In genomic region chr20:48945840-48946514, GRCh38 we compare ENCODE assay signal across 9 cellular contexts. TPM values are rescaled to one million over a fixed set of nuclear protein-coding genes. Genes with fewer than 3 reads are reported as not detected.
DNase-seq lines count a peak whose midpoint lies in the region; ATAC-seq and TF ChIP-seq lines count a peak whose summit lies in the region.
"Had no signal": no experiment of that assay in that cellular context is flagged by ENCODE, and none has a peak within 500 bp of the region (broad histone marks: within the 10 kb centered on the region; RNA-seq: fewer than 3 reads in every experiment).

No MANE protein-coding gene starts in this region.

- no peak overlapping the region for H3K27ac ChIP-seq in Panc1 (ENCODE audit: low read length)
- H3K27ac ChIP-seq in esophagus squamous epithelium = peak overlapping the region; percentile 36 to 72 (median 54)
- peak overlapping the region; percentile 71 for H3K27ac ChIP-seq in smooth muscle cell (ENCODE audit: low read depth)
- H3K27ac ChIP-seq: ascending aorta had no signal

- no peaks in the 10 kb centered on the region for H3F3A ChIP-seq in smooth muscle cell (ENCODE audit: low read depth)

- no peak for TF ChIP-seq POLR2A in esophagus squamous epithelium (IDR thresholded peaks at IDR 0.05)

- no peak for TF ChIP-seq CTCF in Panc1 (IDR thresholded peaks at IDR 0.05)
- no peak for TF ChIP-seq CTCF in esophagus squamous epithelium (IDR thresholded peaks at IDR 0.05)
- TF ChIP-seq CTCF in smooth muscle cell (IDR thresholded peaks at IDR 0.05; ENCODE audit: borderline replicate concordance, insufficient read depth, poor library complexity, severe bottlenecking) = no peak

- H4K20me1 ChIP-seq in smooth muscle cell (ENCODE audit: low read depth) = peaks cover 82% of the 10 kb centered on the region

- no peak overlapping the region for H3K9ac ChIP-seq in smooth muscle cell (ENCODE audit: low read depth)

- POLR2A ChIA-PET in Panc1 (lab: Charles Lee) = interaction anchor here (0.5 kb wide), 1 partner anchor 9 kb away, joined by 3 read pairs; no protein-coding TSS in a partner anchor

- H3K4me2 ChIP-seq in smooth muscle cell = no peak overlapping the region

- no peak overlapping the region for H2AFZ ChIP-seq in smooth muscle cell (ENCODE audit: low read depth)

- DNase-seq in ELR (ENCODE audit: low read depth) (peak; percentile 71), Panc1 (ENCODE audit: low read depth, low spot score) (peak; percentile 45), esophagus squamous epithelium (lab: John Stamatoyannopoulos, UW) (no peak), smooth muscle cell (lab: John Stamatoyannopoulos, UW; ENCODE audit: unreplicated experiment) (no peak), NCI-H526 treated with DMSO at 0.1 percent for 48 hours (lab: John Stamatoyannopoulos, UW) (no peak), NCI-H128 (lab: John Stamatoyannopoulos, UW; ENCODE audit: unreplicated experiment) (no peak)

- intact Hi-C loops in Panc1 (cut with micrococcal nuclease; ENCODE audit: unreplicated experiment) = no loop called here
- intact Hi-C loops in esophagus squamous epithelium (cut with DNase I) = no loop called here

- CTCF ChIA-PET in Panc1 (lab: Charles Lee) = no interaction called here

- H3K4me3 ChIP-seq in Panc1 (ENCODE audit: low read depth in 2 of 2, low read length in 2 of 2) (no peak overlapping the region), esophagus squamous epithelium (no peak overlapping the region), smooth muscle cell (no peak overlapping the region)
- H3K4me3 ChIP-seq: ascending aorta, skin epidermis had no signal

- 61 to 83% methylated on average over 4 to 6 of the region's 6 CpGs for WGBS in esophagus squamous epithelium, 2 donors
- WGBS in smooth muscle cell (ENCODE audit: low lambda C conversion rate) = 66% methylated on average over 6 of the region's 6 CpGs

- peak; percentile 90 for ATAC-seq in Panc1
- no peak for ATAC-seq in HG03135 (IDR thresholded peaks at IDR 0.05; ENCODE audit: unreplicated experiment)

- in situ Hi-C loops in Panc1 (cut with HindIII; ENCODE audit: low pct_unique_long_range_greater_than_20kb, low sequenced_read_pairs) = no loop called here

- H3K27me3 ChIP-seq in Panc1 (ENCODE audit: control insufficient read depth, insufficient read depth, low read length) (no peaks in the 10 kb centered on the region), esophagus squamous epithelium (no peaks in the 10 kb centered on the region), smooth muscle cell (ENCODE audit: low read depth) (no peaks in the 10 kb centered on the region)
- H3K27me3 ChIP-seq: ascending aorta had no signal

- peaks cover 2% of the 10 kb centered on the region; the same call in 1 of the 2 replicates for H3K36me3 ChIP-seq in Panc1 (ENCODE audit: control insufficient read depth, insufficient read depth, low read length)
- peaks cover 0 to 97% (median 9%) of the 10 kb centered on the region in 3 donors for H3K36me3 ChIP-seq in esophagus squamous epithelium
- peaks cover 8% of the 10 kb centered on the region for H3K36me3 ChIP-seq in smooth muscle cell (ENCODE audit: low read depth)

- BruUV-seq in Panc1 (replicated peaks; lab: Mats Ljungman, UMichigan) = no TSS peak

- H3K9me3 ChIP-seq in Panc1 (ENCODE audit: control insufficient read depth, insufficient read depth, low read depth, low read length) (no peaks in the 10 kb centered on the region), esophagus squamous epithelium (no peaks in the 10 kb centered on the region), smooth muscle cell (replicated peaks; ENCODE audit: low read depth) (no peaks in the 10 kb centered on the region)
- H3K9me3 ChIP-seq: ascending aorta had no signal

- peaks cover 18% of the 10 kb centered on the region for H3K79me2 ChIP-seq in smooth muscle cell (ENCODE audit: low read depth)

- H3K4me1 ChIP-seq in Panc1 (ENCODE audit: control insufficient read depth, insufficient read depth, low read length) (peaks cover 11% of the 10 kb centered on the region), esophagus squamous epithelium (peaks cover 0 to 25% (median 2%) of the 10 kb centered on the region in 3 donors), smooth muscle cell (ENCODE audit: low read depth) (no peaks in the 10 kb centered on the region)
- H3K4me1 ChIP-seq: ascending aorta had no signal

RNA-seq across cellular contexts. Expression of gene ARFGEF2, which starts 24.5 kb away (rescaled TPM):
- total RNA-seq in Panc1 (2021; ENCODE audit: unreplicated experiment) = 36.6 TPM
- polyA plus RNA-seq in Panc1 (2012; ENCODE audit: insufficient read length) = 17.6 TPM
- total RNA-seq in esophagus squamous epithelium = 10 to 100 TPM; 23.7 to 37.0 (median 28.1) TPM
- 29.6 and 34.6 TPM in 2 replicates for total RNA-seq in smooth muscle cell
- 6.5 and 9.4 TPM in 2 replicates for polyA plus RNA-seq in smooth muscle cell

Comparison
In these comparisons a context has a peak if more than half of its experiments do, and no peak if none do; other contexts are left out.
1. DNase-seq: peak in ELR (single experiment) and Panc1 (single experiment); none in esophagus squamous epithelium (single experiment), smooth muscle cell (single experiment), NCI-H526 treated with DMSO at 0.1 percent for 48 hours (single experiment) and NCI-H128 (single experiment).